Comparison of ENCODE assay signal across 22 cellular contexts in the genomic region with DNA sequence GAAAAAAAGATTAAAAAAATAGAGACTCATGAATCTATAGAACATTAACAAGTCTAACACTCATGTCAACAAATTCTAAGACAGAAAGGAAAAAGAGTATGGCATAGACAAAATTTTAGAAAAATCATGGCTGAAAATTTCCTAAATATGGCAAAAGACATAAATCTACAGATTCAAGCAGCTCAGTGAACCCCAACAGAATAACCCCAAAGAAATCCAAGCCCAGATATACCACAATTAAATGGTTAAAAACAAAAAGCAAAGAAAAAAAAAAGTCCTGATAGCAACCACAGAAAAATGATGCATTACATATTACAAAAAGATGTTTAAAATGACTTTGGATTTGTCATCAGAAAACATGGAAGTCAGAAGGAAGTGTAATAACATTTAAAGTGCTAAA.
"Had no signal": no experiment of that assay in that cellular context is flagged by ENCODE, and none has a peak within 500 bp of the region (broad histone marks: within the 10 kb centered on the region; RNA-seq: fewer than 3 reads in every experiment).

No MANE protein-coding gene starts in this region.

- H3K9me3 ChIP-seq: colonic mucosa had no signal

- H3K27me3 Mint-ChIP-seq: dendritic cell treated with granulocyte-macrophage colony-stimulating factor and Interleukin-4, amounts not matched to agents 40 ng/mL and 50 ng/mL, for 4 days; effector memory CD8-positive, alpha-beta T cell; naive B cell had no signal

- H2AFZ ChIP-seq: hepatocyte had no signal

- H3K79me2 ChIP-seq: hepatocyte had no signal

- H3K4me1 Mint-ChIP-seq: mesothelial cell of epicardium, naive B cell had no signal

- H3K27me3 ChIP-seq: colonic mucosa, esophagus muscularis mucosa, foreskin keratinocyte, gastroesophageal sphincter, heart left ventricle, hepatocyte, left lung had no signal

- DNase-seq: colonic mucosa; cortex of kidney; effector CD8-positive, alpha-beta T cell; effector memory CD8-positive, alpha-beta T cell; foreskin keratinocyte; heart left ventricle; hypothalamus; immature natural killer cell; left cardiac atrium; left lung; left ventricle myocardium superior; lower lobe of right lung; mesenchymal stem cell; mucosa of descending colon; naive B cell had no signal

- H3K4me2 ChIP-seq: hepatocyte had no signal

- H3K27ac ChIP-seq: colonic mucosa, esophagus muscularis mucosa, foreskin keratinocyte, gastroesophageal sphincter, heart left ventricle, hepatocyte, left lung, lower lobe of right lung had no signal

- H3K4me3 Mint-ChIP-seq: dendritic cell treated with granulocyte-macrophage colony-stimulating factor and Interleukin-4, amounts not matched to agents 40 ng/mL and 50 ng/mL, for 4 days; effector memory CD8-positive, alpha-beta T cell; immature natural killer cell; mesothelial cell of epicardium; naive B cell had no signal

- ATAC-seq: effector memory CD8-positive, alpha-beta T cell; foreskin keratinocyte; gastroesophageal sphincter; heart left ventricle; left cardiac atrium; left lung; left ventricle myocardium superior; lower lobe of right lung; mucosa of descending colon had no signal

- H3K4me3 ChIP-seq: colonic mucosa, esophagus muscularis mucosa, gastroesophageal sphincter, heart left ventricle, hepatocyte, left lung, lower lobe of right lung, mucosa of descending colon had no signal

- H3K27ac Mint-ChIP-seq: dendritic cell treated with granulocyte-macrophage colony-stimulating factor and Interleukin-4, amounts not matched to agents 40 ng/mL and 50 ng/mL, for 4 days; effector memory CD8-positive, alpha-beta T cell; mesothelial cell of epicardium had no signal

- FAIRE-seq: endothelial cell of umbilical vein, frontal cortex had no signal

- H3K4me1 ChIP-seq: colonic mucosa, esophagus muscularis mucosa, foreskin keratinocyte, gastroesophageal sphincter, heart left ventricle, left lung, lower lobe of right lung had no signal
